In the genomic region with DNA sequence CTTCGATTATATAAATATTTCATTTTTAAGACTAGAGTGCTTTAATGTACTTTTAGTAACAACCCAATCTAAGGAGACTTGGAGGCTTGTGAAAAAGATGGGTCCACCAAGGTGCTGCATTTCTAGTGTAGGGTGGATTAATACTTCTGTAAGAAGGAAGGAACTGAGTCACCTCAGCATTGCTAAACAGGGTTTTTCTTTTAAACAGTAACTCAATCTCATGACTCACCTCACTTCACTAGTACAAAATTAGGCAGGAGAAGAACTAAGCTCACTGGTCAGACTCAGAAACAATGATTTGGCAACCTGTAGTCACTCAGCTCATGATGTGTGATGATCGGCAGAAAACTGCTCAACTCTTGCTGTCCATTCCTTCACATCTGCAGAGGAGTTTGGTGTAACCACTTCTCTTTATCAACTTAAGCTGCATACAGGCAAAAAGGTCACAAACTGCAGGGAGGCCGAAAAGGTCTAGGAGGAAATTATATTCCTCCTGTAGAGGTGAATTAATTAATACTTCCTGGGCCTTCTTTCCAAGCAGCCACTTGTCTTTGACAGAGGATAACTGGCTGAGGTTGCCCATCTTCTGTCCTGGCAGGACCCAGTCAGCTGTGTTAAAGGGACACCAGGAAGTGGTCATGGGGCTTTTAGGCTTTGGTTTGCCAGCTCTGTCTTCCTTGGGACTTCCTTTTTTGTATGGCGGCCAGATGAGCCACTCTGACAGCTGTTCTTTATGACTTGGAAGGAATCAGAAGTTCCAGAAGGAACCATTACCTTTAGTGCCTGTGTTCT, we compare ENCODE assay signal across 10 cellular contexts.
DNase-seq lines count a peak whose midpoint lies in the region; ATAC-seq and TF ChIP-seq lines count a peak whose summit lies in the region.
"Had no signal": no experiment of that assay in that cellular context is flagged by ENCODE, and none has a peak within 500 bp of the region (broad histone marks: within the 10 kb centered on the region; RNA-seq: fewer than 3 reads in every experiment).

No MANE protein-coding gene starts in this region.

- H3K4me3 Mint-ChIP-seq in chondrocyte (ENCODE audit: unreplicated experiment), result no peak overlapping the region

- H3K4me2 ChIP-seq in Karpas-422 (ENCODE audit: low read depth, low read length, poor library complexity, severe bottlenecking), result no peak overlapping the region

- peak; percentile 17 for TF ChIP-seq POLR2A in GM19099 (IDR thresholded peaks at IDR 0.05; ENCODE audit: extremely low read depth, insufficient read length, low read depth)

- H4K20me1 ChIP-seq in Karpas-422 (ENCODE audit: insufficient read depth, low read depth, low read length), result no peaks in the 10 kb centered on the region

- H3K4me1 ChIP-seq in Karpas-422 (ENCODE audit: low read length), result no peaks in the 10 kb centered on the region

- no peak overlapping the region for H3K27ac Mint-ChIP-seq in chondrocyte (ENCODE audit: unreplicated experiment)

- H3K27me3 ChIP-seq in Karpas-422 (ENCODE audit: low read length), result no peaks in the 10 kb centered on the region
- H3K27me3 ChIP-seq: MG63 had no signal

- peaks cover 15% of the 10 kb centered on the region for H3K9me3 Mint-ChIP-seq in chondrocyte (ENCODE audit: low read depth)

- H3K9me2 ChIP-seq in Karpas-422 (replicated peaks; ENCODE audit: insufficient read depth, low read length), result no peaks in the 10 kb centered on the region

- peaks cover 2% of the 10 kb centered on the region for H3K27me3 Mint-ChIP-seq in chondrocyte (ENCODE audit: low read depth)

- no peaks in the 10 kb centered on the region for H3K4me1 Mint-ChIP-seq in chondrocyte (ENCODE audit: low read depth)

- no peaks in the 10 kb centered on the region for H3K9me3 ChIP-seq in Karpas-422 (ENCODE audit: low read length)
- H3K9me3 ChIP-seq: MG63 had no signal

- no peak overlapping the region for H3K9ac ChIP-seq in Karpas-422 (ENCODE audit: low read length)

- TF ChIP-seq CTCF in epithelial cell of proximal tubule (conservative IDR thresholded peaks at IDR 0.05; ENCODE audit: low read depth, low read length), result no peak
- no peak for TF ChIP-seq CTCF in chondrocyte (IDR thresholded peaks at IDR 0.05)

- no peak overlapping the region for H3K27ac ChIP-seq in Karpas-422 (ENCODE audit: low read length)

- no peaks in the 10 kb centered on the region for H3K79me2 ChIP-seq in Karpas-422 (ENCODE audit: low read length)

- DNase-seq in AG08395 (ENCODE audit: low spot score) (peak; percentile 51), OCI-M1 (lab: John Stamatoyannopoulos, UW) (peak; percentile 41), epithelial cell of proximal tubule (ENCODE audit: low read depth) (peak; percentile 94), Karpas-422 (no peak), chondrocyte (ENCODE audit: low spot score) (no peak)
- DNase-seq in stimulated activated naive CD4-positive, alpha-beta T cell (lab: John Stamatoyannopoulos, UW), result no peak
- DNase-seq: MG63 had no signal

- H3K4me3 ChIP-seq in epithelial cell of proximal tubule (ENCODE audit: low read depth, low read length) (no peak overlapping the region), Karpas-422 (ENCODE audit: low read length) (no peak overlapping the region)
- H3K4me3 ChIP-seq: MG63 had no signal

- H2AFZ ChIP-seq in Karpas-422 (ENCODE audit: low read length), result no peak overlapping the region

- H3K36me3 Mint-ChIP-seq in chondrocyte (ENCODE audit: low read depth), result no peaks in the 10 kb centered on the region

- H3K36me3 ChIP-seq in Karpas-422 (ENCODE audit: insufficient read depth, low read length), result no peaks in the 10 kb centered on the region
- H3K36me3 ChIP-seq: MG63 had no signal

- ATAC-seq in HG02642 (IDR thresholded peaks at IDR 0.05; ENCODE audit: poor library complexity, unreplicated experiment), result no peak
- ATAC-seq: sciatic nerve had no signal

Comparison
In these comparisons a context has a peak if more than half of its experiments do, and no peak if none do; other contexts are left out.
1. DNase-seq: peak in AG08395 (single experiment), OCI-M1 (single experiment) and epithelial cell of proximal tubule (single experiment); none in Karpas-422 (single experiment), stimulated activated naive CD4-positive, alpha-beta T cell (0 of 6) and chondrocyte (single experiment).